27 cellular contexts compared by ENCODE assay signal in the genomic region with DNA sequence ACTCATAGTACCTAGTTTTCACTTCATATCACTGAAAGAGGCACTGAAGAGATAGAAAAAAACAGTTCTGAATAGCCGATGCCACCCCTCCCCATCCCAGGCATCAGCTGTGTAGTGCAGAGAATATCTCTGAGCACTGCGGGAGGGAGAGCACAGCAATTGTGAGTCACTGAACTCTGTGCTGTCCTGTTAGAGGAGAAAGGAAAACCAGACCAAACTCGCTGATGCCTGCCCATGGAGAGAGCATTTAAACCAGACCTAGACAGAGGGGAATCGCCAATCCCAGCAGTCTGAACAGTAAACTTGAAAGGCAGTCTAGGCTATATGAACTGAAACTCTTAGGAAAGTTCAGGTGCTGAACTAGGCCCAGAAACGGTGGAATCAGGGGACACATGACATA.
DNase-seq lines count a peak whose midpoint lies in the region; ATAC-seq, FAIRE-seq and TF ChIP-seq lines count a peak whose summit lies in the region.
"Had no signal": no experiment of that assay in that cellular context is flagged by ENCODE, and none has a peak within 500 bp of the region (broad histone marks: within the 10 kb centered on the region; RNA-seq: fewer than 3 reads in every experiment).

No MANE protein-coding gene starts in this region.

- no peaks in the 10 kb centered on the region for H3K4me1 Mint-ChIP-seq in neural crest cell
- H3K4me1 Mint-ChIP-seq: CD14-positive monocyte; CD4-positive, alpha-beta memory T cell; CD4-positive, CD25-positive, alpha-beta regulatory T cell; CD8-positive, alpha-beta memory T cell had no signal

- H3K4me3 ChIP-seq in bronchial epithelial cell (ENCODE audit: low read depth, low read length): no peak overlapping the region
- H3K4me3 ChIP-seq: BLaER1, GM12878 had no signal

- peaks cover 3% of the 10 kb centered on the region for H3K36me3 Mint-ChIP-seq in neural crest cell (ENCODE audit: low read depth)
- H3K36me3 Mint-ChIP-seq: CD14-positive monocyte; CD4-positive, CD25-positive, alpha-beta regulatory T cell had no signal

- no peak overlapping the region for H3K4me3 Mint-ChIP-seq in neural crest cell
- H3K4me3 Mint-ChIP-seq: CD14-positive monocyte; CD4-positive, alpha-beta memory T cell; CD4-positive, CD25-positive, alpha-beta regulatory T cell; CD8-positive, alpha-beta memory T cell had no signal

- no peaks in the 10 kb centered on the region for H3K27me3 Mint-ChIP-seq in neural crest cell (ENCODE audit: low read depth)

- no peak for ATAC-seq in HG02973 (IDR thresholded peaks at IDR 0.05; ENCODE audit: unreplicated experiment)
- ATAC-seq: GM12878 had no signal

- FAIRE-seq in bronchial epithelial cell (lab: Jason Lieb, UNC): no peak
- FAIRE-seq: A204.1, GM12878, GM12892, GM18507 had no signal

- H3K27me3 ChIP-seq in bronchial epithelial cell (ENCODE audit: control insufficient read depth, insufficient read depth, low read length): no peaks in the 10 kb centered on the region
- H3K27me3 ChIP-seq: BE2C, BLaER1 had no signal

- DNase-seq in HT1080 (ENCODE audit: low read depth) (peak; percentile 8), bronchial epithelial cell (ENCODE audit: low read depth) (peak; percentile 53), neural crest cell (ENCODE audit: low read depth, low spot score) (no peak), SHP77 treated with DMSO at 0.1 percent for 48 hours (lab: John Stamatoyannopoulos, UW) (no peak)
- DNase-seq in NK-92 treated with Interleukin-12 subunit alpha and Interleukin-12 subunit beta, amount 100 ng/mL, for 24 hours (lab: John Stamatoyannopoulos, UW): no peak
- DNase-seq: 8988T; ACHN; BE2C; C1 segment of cervical spinal cord; CD4-positive, alpha-beta memory T cell; CD4-positive, CD25-positive, alpha-beta regulatory T cell; CD8-positive, alpha-beta memory T cell; COR-L47; DMS 273 treated with DMSO at 0.1 percent for 48 hours; DMS153; DMS53; DMS79; DND-41; EL; GDM1 had no signal

- peaks cover 6% of the 10 kb centered on the region for H3K9me3 Mint-ChIP-seq in neural crest cell

- H3K36me3 ChIP-seq in bronchial epithelial cell (ENCODE audit: control insufficient read depth, insufficient read depth, low read length): no peaks in the 10 kb centered on the region
- H3K36me3 ChIP-seq: BE2C, BLaER1 had no signal

- H3K27ac Mint-ChIP-seq in neural crest cell (ENCODE audit: unreplicated experiment): peak overlapping the region; percentile 15
- H3K27ac Mint-ChIP-seq: CD14-positive monocyte; CD4-positive, alpha-beta memory T cell; CD4-positive, CD25-positive, alpha-beta regulatory T cell; CD8-positive, alpha-beta memory T cell had no signal

- TF ChIP-seq CTCF in bronchial epithelial cell (IDR thresholded peaks at IDR 0.05; ENCODE audit: insufficient read depth, low read length, severe bottlenecking) (no peak), neural crest cell (conservative IDR thresholded peaks at IDR 0.05) (no peak)

Comparison
In these comparisons a context has a peak if more than half of its experiments do, and no peak if none do; other contexts are left out.
1. DNase-seq: peak in HT1080 (single experiment) and bronchial epithelial cell (single experiment); none in neural crest cell (single experiment), NK-92 treated with Interleukin-12 subunit alpha and Interleukin-12 subunit beta, amount 100 ng/mL, for 24 hours (single experiment) and SHP77 treated with DMSO at 0.1 percent for 48 hours (single experiment).